ENCODE assay signal across 8 cellular contexts in the genomic region with DNA sequence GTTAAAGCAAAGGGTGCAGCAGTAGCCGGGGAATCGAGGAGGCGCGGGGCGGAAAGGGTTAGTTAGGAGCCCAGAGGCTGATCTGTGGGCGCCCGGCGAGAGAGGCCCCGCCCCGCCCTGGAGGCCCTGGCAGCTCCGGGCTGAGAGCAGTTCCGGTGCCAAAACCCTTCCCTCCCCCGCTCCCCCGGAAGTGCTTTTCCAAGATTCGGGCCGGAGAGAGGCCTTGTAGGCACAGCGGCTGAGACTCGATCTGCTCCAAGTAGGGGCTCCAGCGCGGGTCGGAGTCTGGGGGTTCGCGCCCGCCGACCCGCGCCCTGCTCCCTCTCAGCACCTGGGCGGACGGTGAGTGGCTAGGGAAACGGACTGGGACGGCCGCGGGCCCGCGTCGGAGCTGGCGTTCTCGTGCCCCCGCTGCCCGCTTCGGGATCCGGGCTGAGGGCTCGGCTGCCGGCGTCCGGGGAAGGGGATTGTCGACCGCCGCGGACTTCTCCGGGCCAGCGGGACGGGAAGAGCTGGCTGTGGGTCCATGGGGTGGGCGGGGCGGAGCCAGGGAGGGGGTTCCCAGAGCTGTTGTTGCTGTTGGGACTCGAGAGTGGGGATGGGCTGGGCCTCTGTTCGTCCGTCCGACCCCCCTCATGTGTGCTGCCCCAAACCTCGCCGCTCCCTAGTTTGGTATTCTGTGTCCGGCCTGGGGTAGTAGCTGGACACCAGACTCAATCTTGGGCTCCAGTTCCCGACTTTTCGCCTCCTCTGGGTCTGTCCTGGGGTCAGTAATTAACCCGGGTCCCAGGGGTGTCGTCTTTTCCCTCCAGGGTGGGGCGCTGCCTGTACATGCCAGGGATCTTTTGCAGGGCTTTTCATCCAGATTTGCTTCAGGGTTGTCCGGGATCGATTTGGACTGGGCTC. TPM values are rescaled to one million over a fixed set of nuclear protein-coding genes. Genes with fewer than 3 reads are reported as not detected.
A peak's percentile ranks its signal among the peaks of the same experiment; 100 is the strongest.
DNase-seq lines count a peak whose midpoint lies in the region; ATAC-seq and TF ChIP-seq lines count a peak whose summit lies in the region.

A gene with protein sequence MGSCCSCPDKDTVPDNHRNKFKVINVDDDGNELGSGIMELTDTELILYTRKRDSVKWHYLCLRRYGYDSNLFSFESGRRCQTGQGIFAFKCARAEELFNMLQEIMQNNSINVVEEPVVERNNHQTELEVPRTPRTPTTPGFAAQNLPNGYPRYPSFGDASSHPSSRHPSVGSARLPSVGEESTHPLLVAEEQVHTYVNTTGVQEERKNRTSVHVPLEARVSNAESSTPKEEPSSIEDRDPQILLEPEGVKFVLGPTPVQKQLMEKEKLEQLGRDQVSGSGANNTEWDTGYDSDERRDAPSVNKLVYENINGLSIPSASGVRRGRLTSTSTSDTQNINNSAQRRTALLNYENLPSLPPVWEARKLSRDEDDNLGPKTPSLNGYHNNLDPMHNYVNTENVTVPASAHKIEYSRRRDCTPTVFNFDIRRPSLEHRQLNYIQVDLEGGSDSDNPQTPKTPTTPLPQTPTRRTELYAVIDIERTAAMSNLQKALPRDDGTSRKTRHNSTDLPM (plus strand): TSS at position 200 of the 906 bp plus-strand sequence. CDS start 98,643 bp downstream, outside the sequence.

- intact Hi-C loops in cardiac septum (cut with DNase I), result loop anchor here (2.0 to 5.0 kb wide), 3 partner anchors 102 to 233 kb away; partner anchors contain the start of genes CPSF6 and YEATS4

- TF ChIP-seq CTCF in GM12872 (IDR thresholded peaks at IDR 0.05; ENCODE audit: insufficient read depth, low read depth, low read length) (peak; percentile 40; the same call in 1 of the 3 replicates), type B pancreatic cell (conservative IDR thresholded peaks at IDR 0.05) (peak; percentile 29)

- H3K27me3 Mint-ChIP-seq in activated naive CD8-positive, alpha-beta T cell treated with anti-CD3 and anti-CD28 coated beads, Interleukin-2, amount 50 U/mL, for 24 hours, result no peaks in the 10 kb centered on the region
- no peaks in the 10 kb centered on the region for H3K27me3 Mint-ChIP-seq in type B pancreatic cell

- no peaks in the 10 kb centered on the region for H3K9me3 Mint-ChIP-seq in activated naive CD8-positive, alpha-beta T cell treated with anti-CD3 and anti-CD28 coated beads, Interleukin-2, amount 50 U/mL, for 24 hours
- H3K9me3 Mint-ChIP-seq in type B pancreatic cell, result no peaks in the 10 kb centered on the region

- peak within 1 kb of the TSS; percentile 96 for H3K27ac Mint-ChIP-seq in activated naive CD8-positive, alpha-beta T cell treated with anti-CD3 and anti-CD28 coated beads, Interleukin-2, amount 50 U/mL, for 24 hours
- peak within 1 kb of the TSS; percentile 96 for H3K27ac Mint-ChIP-seq in type B pancreatic cell

- ATAC-seq in HG02678 (IDR thresholded peaks at IDR 0.05; ENCODE audit: unreplicated experiment), result peak; percentile 98
- ATAC-seq in activated naive CD8-positive, alpha-beta T cell treated with anti-CD3 and anti-CD28 coated beads, Interleukin-2, amount 50 U/mL, for 24 hours, result peak; percentile 98

- peak within 1 kb of the TSS; percentile 94 for H3K4me3 Mint-ChIP-seq in activated naive CD8-positive, alpha-beta T cell treated with anti-CD3 and anti-CD28 coated beads, Interleukin-2, amount 50 U/mL, for 24 hours
- peak within 1 kb of the TSS; percentile 97 for H3K4me3 Mint-ChIP-seq in type B pancreatic cell

- H3K36me3 Mint-ChIP-seq in activated naive CD8-positive, alpha-beta T cell treated with anti-CD3 and anti-CD28 coated beads, Interleukin-2, amount 50 U/mL, for 24 hours (ENCODE audit: low read depth), result no peaks in the 10 kb centered on the region
- H3K36me3 Mint-ChIP-seq in type B pancreatic cell, result no peaks in the 10 kb centered on the region

- peak; percentile 87 for DNase-seq in NCI-H1105 treated with DMSO at 0.1 percent for 48 hours (lab: John Stamatoyannopoulos, UW)
- DNase-seq in SW 1271 (lab: John Stamatoyannopoulos, UW), result peak; percentile 76 to 88
- DNase-seq in activated naive CD8-positive, alpha-beta T cell treated with anti-CD3 and anti-CD28 coated beads, Interleukin-2, amount 50 U/mL, for 24 hours, result peak; percentile 88
- peak; percentile 97 for DNase-seq in cardiac septum (ENCODE audit: low spot score)
- peak; percentile 90 for DNase-seq in pons (ENCODE audit: low spot score)
- peak; percentile 91 for DNase-seq in type B pancreatic cell (ENCODE audit: extremely low spot score, unreplicated experiment)

- peaks cover 58% of the 10 kb centered on the region for H3K4me1 Mint-ChIP-seq in activated naive CD8-positive, alpha-beta T cell treated with anti-CD3 and anti-CD28 coated beads, Interleukin-2, amount 50 U/mL, for 24 hours
- H3K4me1 Mint-ChIP-seq in type B pancreatic cell (ENCODE audit: unreplicated experiment), result peaks cover 46% of the 10 kb centered on the region

RNA-seq across cellular contexts. Expression of the gene that starts here (rescaled TPM):
- 22.6 TPM for total RNA-seq in cardiac septum
- 39.5 and 41.2 TPM in 2 replicates for total RNA-seq in type B pancreatic cell (ENCODE audit: low replicate concordance)

Comparison
In these comparisons a context has a peak if more than half of its experiments do, and no peak if none do; other contexts are left out.
1. Peak in every context shown above with its lines: DNase-seq and ATAC-seq.